13 cellular contexts compared by ENCODE assay signal in genomic region chr11:72631806-72632731, GRCh38. TPM values are rescaled to one million over a fixed set of nuclear protein-coding genes. Genes with fewer than 3 reads are reported as not detected.
DNase-seq lines count a peak whose midpoint lies in the region; ATAC-seq and TF ChIP-seq lines count a peak whose summit lies in the region.
"Had no signal": no experiment of that assay in that cellular context is flagged by ENCODE, and none has a peak within 500 bp of the region (broad histone marks: within the 10 kb centered on the region; RNA-seq: fewer than 3 reads in every experiment).

No MANE protein-coding gene starts in this region.

- H3K4me3 Mint-ChIP-seq in activated CD4-positive, alpha-beta T cell treated with anti-CD3 and anti-CD28 coated beads, Interleukin-2, amount 10 ng/mL, durations not matched to agents 7 days and 5 days = no peak overlapping the region
- H3K4me3 Mint-ChIP-seq in activated naive CD8-positive, alpha-beta T cell treated with anti-CD3 and anti-CD28 coated beads, Interleukin-2, amount 50 U/mL, for 24 hours = no peak overlapping the region
- H3K4me3 Mint-ChIP-seq: nephron, type B pancreatic cell had no signal

- H2BK15ac ChIP-seq in mesenchymal stem cell (ENCODE audit: low read depth, poor library complexity, severe bottlenecking) = peak overlapping the region; percentile 75

- H4K8ac ChIP-seq in mesenchymal stem cell (ENCODE audit: low read length) = peak overlapping the region; percentile 89

- H3K18ac ChIP-seq in mesenchymal stem cell (ENCODE audit: low read depth in 1 of 2, low read length in 2 of 2) = peak overlapping the region; percentile 70 to 80

- no peak overlapping the region for H3K23ac ChIP-seq in mesenchymal stem cell (ENCODE audit: low read length in 2 of 2)

- H2BK120ac ChIP-seq in mesenchymal stem cell (ENCODE audit: low read depth, low read length) = peak overlapping the region; percentile 42

- peaks cover 6% of the 10 kb centered on the region for H3K9me3 ChIP-seq in mesenchymal stem cell (ENCODE audit: control insufficient read depth, low read length)
- H3K9me3 ChIP-seq in uterus = no peaks in the 10 kb centered on the region

- no peak overlapping the region for H3K9ac ChIP-seq in mesenchymal stem cell (ENCODE audit: low read length)

- H4K91ac ChIP-seq in mesenchymal stem cell (ENCODE audit: low read length) = peak overlapping the region; percentile 49

- no peak overlapping the region for H2AK5ac ChIP-seq in mesenchymal stem cell (ENCODE audit: low read length, severe bottlenecking)

- H3K27ac ChIP-seq in dorsolateral prefrontal cortex = peak overlapping the region in 56 of 59 donors; percentile 2 to 97 (median 84)
- no peak overlapping the region for H3K27ac ChIP-seq in mesenchymal stem cell (ENCODE audit: low read length, poor library complexity, severe bottlenecking)
- peak overlapping the region; percentile 41 to 49 for H3K27ac ChIP-seq in uterus
- H3K27ac ChIP-seq: brain microvascular endothelial cell, SK-N-MC had no signal

- no peak for DNase-seq in activated CD4-positive, alpha-beta T cell treated with anti-CD3 and anti-CD28 coated beads, Interleukin-2, amount 10 ng/mL, durations not matched to agents 7 days and 5 days
- no peak for DNase-seq in activated CD4-positive, alpha-beta T cell treated with anti-CD3 and anti-CD28 coated beads for 48 hours
- DNase-seq in dorsolateral prefrontal cortex (peak in 8 of 10 donors; percentile 62 to 83 (median 78)), mesenchymal stem cell (peak; percentile 49), uterus (peak in 1 of 2 donors; percentile 55), OCI-M2 (lab: John Stamatoyannopoulos, UW; ENCODE audit: unreplicated experiment) (no peak), GM19240 (ENCODE audit: insufficient read length, low spot score) (no peak)
- DNase-seq in activated naive CD8-positive, alpha-beta T cell treated with anti-CD3 and anti-CD28 coated beads, Interleukin-2, amount 50 U/mL, for 24 hours = no peak
- DNase-seq: brain microvascular endothelial cell; stimulated activated CD4-positive, alpha-beta T cell treated with anti-CD3 and anti-CD28 coated beads, Interleukin-4, amount 100 ng/mL, for 24 hours had no signal

- H2BK12ac ChIP-seq in mesenchymal stem cell (ENCODE audit: low read length in 2 of 2) = peak overlapping the region; percentile 49 to 80

- H3K4me1 ChIP-seq in mesenchymal stem cell (ENCODE audit: control insufficient read depth, insufficient read depth, low read depth, low read length) (peaks cover 7% of the 10 kb centered on the region), uterus (peaks cover 0 to 4% of the 10 kb centered on the region in 2 donors)

- H3K79me1 ChIP-seq in mesenchymal stem cell (replicated peaks; ENCODE audit: low read length, poor library complexity, severe bottlenecking) = no peaks in the 10 kb centered on the region

- no peaks in the 10 kb centered on the region for H3K36me3 Mint-ChIP-seq in activated CD4-positive, alpha-beta T cell treated with anti-CD3 and anti-CD28 coated beads, Interleukin-2, amount 10 ng/mL, durations not matched to agents 7 days and 5 days (ENCODE audit: low read depth)
- no peaks in the 10 kb centered on the region for H3K36me3 Mint-ChIP-seq in activated naive CD8-positive, alpha-beta T cell treated with anti-CD3 and anti-CD28 coated beads, Interleukin-2, amount 50 U/mL, for 24 hours (ENCODE audit: low read depth)
- H3K36me3 Mint-ChIP-seq: type B pancreatic cell had no signal

- POLR2A ChIA-PET in activated CD4-positive, alpha-beta T cell treated with anti-CD3 and anti-CD28 coated beads, Interleukin-2, amount 10 ng/mL, durations not matched to agents 7 days and 5 days (lab: Charles Lee) = no interaction called here

- H2BK5ac ChIP-seq in mesenchymal stem cell (ENCODE audit: low read depth, low read length, poor library complexity, severe bottlenecking) = no peak overlapping the region

- H3K27ac Mint-ChIP-seq in activated CD4-positive, alpha-beta T cell treated with anti-CD3 and anti-CD28 coated beads, Interleukin-2, amount 10 ng/mL, durations not matched to agents 7 days and 5 days = peak overlapping the region; percentile 52
- no peak overlapping the region for H3K27ac Mint-ChIP-seq in activated naive CD8-positive, alpha-beta T cell treated with anti-CD3 and anti-CD28 coated beads, Interleukin-2, amount 50 U/mL, for 24 hours
- H3K27ac Mint-ChIP-seq: nephron, type B pancreatic cell had no signal

- no peaks in the 10 kb centered on the region for H3K9me3 Mint-ChIP-seq in activated CD4-positive, alpha-beta T cell treated with anti-CD3 and anti-CD28 coated beads, Interleukin-2, amount 10 ng/mL, durations not matched to agents 7 days and 5 days
- no peaks in the 10 kb centered on the region for H3K9me3 Mint-ChIP-seq in activated naive CD8-positive, alpha-beta T cell treated with anti-CD3 and anti-CD28 coated beads, Interleukin-2, amount 50 U/mL, for 24 hours
- H3K9me3 Mint-ChIP-seq: nephron, type B pancreatic cell had no signal

- CTCF ChIA-PET in activated CD4-positive, alpha-beta T cell treated with anti-CD3 and anti-CD28 coated beads, Interleukin-2, amount 10 ng/mL, durations not matched to agents 7 days and 5 days (lab: Charles Lee) = no interaction called here

- peak overlapping the region in 1 of 2 experiments; percentile 98 for H3K14ac ChIP-seq in mesenchymal stem cell (ENCODE audit: low read length in 2 of 2)

- peaks cover 10% of the 10 kb centered on the region for H3K27me3 Mint-ChIP-seq in activated CD4-positive, alpha-beta T cell treated with anti-CD3 and anti-CD28 coated beads, Interleukin-2, amount 10 ng/mL, durations not matched to agents 7 days and 5 days
- peaks cover 6% of the 10 kb centered on the region for H3K27me3 Mint-ChIP-seq in activated naive CD8-positive, alpha-beta T cell treated with anti-CD3 and anti-CD28 coated beads, Interleukin-2, amount 50 U/mL, for 24 hours

- TF ChIP-seq CTCF in dorsolateral prefrontal cortex (IDR thresholded peaks at IDR 0.05 in 54 of 56, conservative IDR thresholded peaks at IDR 0.05 in 2 of 56; ENCODE audit: low read depth in 1 of 56, partially characterized antibody in 56 of 56) (no peak), uterus (IDR thresholded peaks at IDR 0.05) (no peak)

- H3K4me3 ChIP-seq in dorsolateral prefrontal cortex (peak overlapping the region in 8 of 59 donors; percentile 4 to 34 (median 21)), mesenchymal stem cell (ENCODE audit: insufficient read depth in 1 of 2, low read depth in 1 of 2, low read length in 2 of 2) (no peak overlapping the region), uterus (no peak overlapping the region)
- H3K4me3 ChIP-seq: SK-N-MC had no signal

- intact Hi-C loops in dorsolateral prefrontal cortex (cut with DNase I) (no loop called here), uterus (cut with DNase I; ENCODE audit: low total_unique reads) (no loop called here)

- H3K4me1 Mint-ChIP-seq in activated CD4-positive, alpha-beta T cell treated with anti-CD3 and anti-CD28 coated beads, Interleukin-2, amount 10 ng/mL, durations not matched to agents 7 days and 5 days = no peaks in the 10 kb centered on the region
- no peaks in the 10 kb centered on the region for H3K4me1 Mint-ChIP-seq in activated naive CD8-positive, alpha-beta T cell treated with anti-CD3 and anti-CD28 coated beads, Interleukin-2, amount 50 U/mL, for 24 hours

- no peak overlapping the region for H3K4me2 ChIP-seq in mesenchymal stem cell (ENCODE audit: low read length, poor library complexity, severe bottlenecking)

- H2AFZ ChIP-seq in mesenchymal stem cell (ENCODE audit: low read depth, low read length) = no peak overlapping the region

- H3K27me3 ChIP-seq in dorsolateral prefrontal cortex (no peaks in the 10 kb centered on the region), mesenchymal stem cell (ENCODE audit: control insufficient read depth in 1 of 2, insufficient read depth in 1 of 2, low read length in 2 of 2) (peaks cover 64 to 88% of the 10 kb centered on the region in 2 experiments), uterus (no peaks in the 10 kb centered on the region)
- H3K27me3 ChIP-seq: brain microvascular endothelial cell had no signal

- peak overlapping the region in 1 of 2 experiments; percentile 76 for H3K4ac ChIP-seq in mesenchymal stem cell (ENCODE audit: low read depth in 1 of 2, low read length in 2 of 2)

- ATAC-seq in activated naive CD8-positive, alpha-beta T cell treated with anti-CD3 and anti-CD28 coated beads, Interleukin-2, amount 50 U/mL, for 24 hours = no peak

- H3K36me3 ChIP-seq in mesenchymal stem cell (ENCODE audit: control insufficient read depth in 1 of 2, insufficient read depth in 2 of 2, low read depth in 1 of 2, low read length in 2 of 2) = no peaks in the 10 kb centered on the region
- no peaks in the 10 kb centered on the region for H3K36me3 ChIP-seq in uterus
- H3K36me3 ChIP-seq: brain microvascular endothelial cell had no signal

- no peak for TF ChIP-seq POLR2A in uterus (IDR thresholded peaks at IDR 0.05)

- 77% methylated on average over 18 of the region's 18 CpGs for WGBS in mesenchymal stem cell

RNA-seq across cellular contexts. Expression of gene PDE2A, which starts 42.2 kb away (rescaled TPM):
- under 1 TPM; 0.40 to 0.48 TPM for total RNA-seq in activated CD4-positive, alpha-beta T cell treated with anti-CD3 and anti-CD28 coated beads, Interleukin-2, amount 10 ng/mL, durations not matched to agents 7 days and 5 days
- total RNA-seq in dorsolateral prefrontal cortex = 100 to 1,000 TPM in 119 of 120 experiments, 10 to 100 TPM in 1; 92.8 to 412 (median 240) TPM
- 0.61 TPM for polyA plus RNA-seq in mesenchymal stem cell (2013, experiment 1 of 2)
- polyA plus RNA-seq in mesenchymal stem cell (2013, experiment 2 of 2) = 0.56 TPM
- total RNA-seq in uterus = 100 to 1,000 TPM in 2 of 4 donors, 10 to 100 TPM in 2; 13.8 to 185 (median 94.2) TPM

Comparison
In these comparisons a context has a peak if more than half of its experiments do, and no peak if none do; other contexts are left out.
1. DNase-seq: peak in dorsolateral prefrontal cortex (8 of 10) and mesenchymal stem cell (single experiment); none in activated CD4-positive, alpha-beta T cell treated with anti-CD3 and anti-CD28 coated beads, Interleukin-2, amount 10 ng/mL, durations not matched to agents 7 days and 5 days (single experiment), activated CD4-positive, alpha-beta T cell treated with anti-CD3 and anti-CD28 coated beads for 48 hours (single experiment), OCI-M2 (single experiment), GM19240 (single experiment) and activated naive CD8-positive, alpha-beta T cell treated with anti-CD3 and anti-CD28 coated beads, Interleukin-2, amount 50 U/mL, for 24 hours (single experiment).
2. RNA of gene PDE2A, which starts 42.2 kb away (total RNA-seq): 92.8 to 412 TPM in dorsolateral prefrontal cortex and 13.8 to 185 TPM in uterus; 0.40 to 0.48 TPM in activated CD4-positive, alpha-beta T cell treated with anti-CD3 and anti-CD28 coated beads, Interleukin-2, amount 10 ng/mL, durations not matched to agents 7 days and 5 days; every median in the first group is over 10 times any median in the second.